ENCODE assay signal across 18 cellular contexts in the genomic region with DNA sequence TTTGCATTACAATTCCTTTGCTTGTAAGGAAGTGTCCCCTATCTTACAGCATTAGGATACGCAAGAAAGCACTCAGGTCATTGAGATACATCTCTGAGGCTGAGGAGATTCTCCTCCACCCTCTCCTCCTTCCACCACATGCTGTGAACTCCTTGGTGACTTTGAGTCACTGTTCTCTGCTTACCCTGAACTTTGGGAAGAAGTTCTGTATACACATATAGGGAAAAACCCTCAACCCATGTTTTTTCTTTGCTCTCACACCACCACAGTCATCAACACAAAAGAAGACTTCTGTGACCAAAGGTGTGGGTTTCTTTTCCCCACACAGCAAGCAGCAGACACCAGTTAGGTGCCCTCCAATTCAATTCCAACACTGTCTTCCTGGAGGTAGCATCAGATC. TPM values are rescaled to one million over a fixed set of nuclear protein-coding genes. Genes with fewer than 3 reads are reported as not detected.
DNase-seq lines count a peak whose midpoint lies in the region; ATAC-seq lines count a peak whose summit lies in the region.
"Had no signal": no experiment of that assay in that cellular context is flagged by ENCODE, and none has a peak within 500 bp of the region (broad histone marks: within the 10 kb centered on the region; RNA-seq: fewer than 3 reads in every experiment).

No MANE protein-coding gene starts in this region.

- peaks cover 84% of the 10 kb centered on the region for H3K36me3 ChIP-seq in KOPT-K1 (ENCODE audit: insufficient read depth, low read length)

- peaks cover 6% of the 10 kb centered on the region for H3K4me1 Mint-ChIP-seq in activated T-cell treated with anti-CD3 and anti-CD28 coated beads, Interleukin-2, amount 50 U/mL, for 4 hours (ENCODE audit: low read depth)
- H3K4me1 Mint-ChIP-seq in effector memory CD8-positive, alpha-beta T cell (ENCODE audit: low read depth in 2 of 2): peaks cover 18 to 24% of the 10 kb centered on the region in 2 donors

- ATAC-seq in activated T-cell treated with anti-CD3 and anti-CD28 coated beads, Interleukin-2, amount 50 U/mL, for 4 hours: peak; percentile 28 to 30
- no peak for ATAC-seq in effector memory CD8-positive, alpha-beta T cell (replicated peaks)
- peak; percentile 81 for ATAC-seq in stimulated activated naive CD8-positive, alpha-beta T cell treated with anti-CD3 and anti-CD28 coated beads, Interleukin-15, Interleukin-2, amounts not matched to agents 100 U/mL and 50 U/mL, for 24 hours
- ATAC-seq in GM19035 (IDR thresholded peaks at IDR 0.05; ENCODE audit: unreplicated experiment): no peak
- ATAC-seq: CD8-positive, alpha-beta T cell; K562 had no signal

- H3K36me3 Mint-ChIP-seq in activated T-cell treated with anti-CD3 and anti-CD28 coated beads, Interleukin-2, amount 50 U/mL, for 4 hours (ENCODE audit: insufficient read depth): peaks cover 35% of the 10 kb centered on the region
- peaks cover 19% of the 10 kb centered on the region for H3K36me3 Mint-ChIP-seq in effector memory CD8-positive, alpha-beta T cell (ENCODE audit: insufficient read depth)

- H3K27ac ChIP-seq in KOPT-K1 (ENCODE audit: low read depth, low read length, poor library complexity, severe bottlenecking) (peak overlapping the region; percentile 3), substantia nigra (ENCODE audit: low read depth, low read length, poor library complexity, severe bottlenecking) (no peak overlapping the region)

- peak overlapping the region; percentile 8 to 72 for H3K27ac Mint-ChIP-seq in effector memory CD8-positive, alpha-beta T cell

- H3K4me3 Mint-ChIP-seq in activated T-cell treated with anti-CD3 and anti-CD28 coated beads, Interleukin-2, amount 50 U/mL, for 4 hours: no peak overlapping the region
- no peak overlapping the region for H3K4me3 Mint-ChIP-seq in effector memory CD8-positive, alpha-beta T cell
- H3K4me3 Mint-ChIP-seq: CD8-positive, alpha-beta T cell had no signal

- no peaks in the 10 kb centered on the region for H3K9me3 Mint-ChIP-seq in activated T-cell treated with anti-CD3 and anti-CD28 coated beads, Interleukin-2, amount 50 U/mL, for 4 hours
- no peaks in the 10 kb centered on the region for H3K9me3 Mint-ChIP-seq in effector memory CD8-positive, alpha-beta T cell
- H3K9me3 Mint-ChIP-seq: CD8-positive, alpha-beta T cell had no signal

- H3K9me3 ChIP-seq in KOPT-K1 (ENCODE audit: insufficient read depth, low read length, poor library complexity, severe bottlenecking): peaks cover 4% of the 10 kb centered on the region

- no peak for DNase-seq in activated T-cell treated with anti-CD3 and anti-CD28 coated beads, Interleukin-2, amount 50 U/mL, for 4 hours
- no peak for DNase-seq in activated T-cell treated with anti-CD3 and anti-CD28 coated beads for 4 hours
- DNase-seq in effector memory CD8-positive, alpha-beta T cell: no peak
- no peak for DNase-seq in stimulated activated naive CD8-positive, alpha-beta T cell treated with anti-CD3 and anti-CD28 coated beads, Interleukin-15, Interleukin-2, amounts not matched to agents 100 U/mL and 50 U/mL, for 24 hours
- no peak for DNase-seq in substantia nigra (lab: John Stamatoyannopoulos, UW)
- DNase-seq: AML-193; CD8-positive, alpha-beta T cell; H7; NCI-H1048; NCI-H1694; NCI-H2107; NCI-H226; NCI-H526 treated with DMSO at 0.1 percent for 48 hours had no signal

- H3K27me3 Mint-ChIP-seq in activated T-cell treated with anti-CD3 and anti-CD28 coated beads, Interleukin-2, amount 50 U/mL, for 4 hours (ENCODE audit: low read depth): no peaks in the 10 kb centered on the region
- no peaks in the 10 kb centered on the region for H3K27me3 Mint-ChIP-seq in effector memory CD8-positive, alpha-beta T cell

RNA-seq across cellular contexts. Expression of a gene that starts 38.1 kb away (rescaled TPM):
- 10 to 100 TPM; 29.5 to 33.0 (median 30.4) TPM for total RNA-seq in activated T-cell treated with anti-CD3 and anti-CD28 coated beads, Interleukin-2, amount 50 U/mL, for 4 hours

RNA-seq across cellular contexts. Expression of a gene that starts 59.0 kb away (rescaled TPM):
- under 1 TPM in 1 of 3 donors, not detected in 2; 0.55 TPM for total RNA-seq in activated T-cell treated with anti-CD3 and anti-CD28 coated beads, Interleukin-2, amount 50 U/mL, for 4 hours
- total RNA-seq: CD8-positive, alpha-beta T cell; H7; OCI-LY7; RPMI7951 had no signal

Comparison
In these comparisons a context has a peak if more than half of its experiments do, and no peak if none do; other contexts are left out.
1. ATAC-seq: peak in activated T-cell treated with anti-CD3 and anti-CD28 coated beads, Interleukin-2, amount 50 U/mL, for 4 hours (2 of 2) and stimulated activated naive CD8-positive, alpha-beta T cell treated with anti-CD3 and anti-CD28 coated beads, Interleukin-15, Interleukin-2, amounts not matched to agents 100 U/mL and 50 U/mL, for 24 hours (single experiment); none in effector memory CD8-positive, alpha-beta T cell (single experiment) and GM19035 (single experiment).